Comparison of ENCODE assay signal across 7 cellular contexts in genomic region chr1:183881387-183882084, GRCh38.
DNase-seq lines count a peak whose midpoint lies in the region; TF ChIP-seq lines count a peak whose summit lies in the region.

No MANE protein-coding gene starts in this region.

- no peak overlapping the region for H3K4me3 ChIP-seq in cardiac fibroblast (replicated peaks in 1 of 2; ENCODE audit: low read depth in 2 of 2, low read length in 2 of 2)

- TF ChIP-seq CTCF in cardiac fibroblast (IDR thresholded peaks at IDR 0.05; ENCODE audit: low read depth, low read length), result no peak

- DNase-seq in HuH-7.5 (ENCODE audit: low spot score), result peak; percentile 25
- peak; percentile 93 to 96 for DNase-seq in cardiac fibroblast (ENCODE audit: low read depth in 2 of 2)
- DNase-seq in left kidney (ENCODE audit: low read depth, low spot score), result peak; percentile 83
- DNase-seq in ureter (ENCODE audit: low spot score), result peak; percentile 78
- no peak for DNase-seq in CD1c-positive myeloid dendritic cell (ENCODE audit: extremely low spot score)
- no peak for DNase-seq in stimulated activated naive CD4-positive, alpha-beta T cell treated with Interleukin-2 at 50 U/mL for 16 hours (lab: John Stamatoyannopoulos, UW)
- DNase-seq in germinal center (ENCODE audit: low spot score), result no peak

Comparison
In these comparisons a context has a peak if more than half of its experiments do, and no peak if none do; other contexts are left out.
1. DNase-seq: peak in HuH-7.5 (single experiment), cardiac fibroblast (2 of 2), left kidney (single experiment) and ureter (single experiment); none in CD1c-positive myeloid dendritic cell (single experiment), stimulated activated naive CD4-positive, alpha-beta T cell treated with Interleukin-2 at 50 U/mL for 16 hours (single experiment) and germinal center (single experiment).